Comparison of ENCODE assay signal across 8 cellular contexts in the genomic region with DNA sequence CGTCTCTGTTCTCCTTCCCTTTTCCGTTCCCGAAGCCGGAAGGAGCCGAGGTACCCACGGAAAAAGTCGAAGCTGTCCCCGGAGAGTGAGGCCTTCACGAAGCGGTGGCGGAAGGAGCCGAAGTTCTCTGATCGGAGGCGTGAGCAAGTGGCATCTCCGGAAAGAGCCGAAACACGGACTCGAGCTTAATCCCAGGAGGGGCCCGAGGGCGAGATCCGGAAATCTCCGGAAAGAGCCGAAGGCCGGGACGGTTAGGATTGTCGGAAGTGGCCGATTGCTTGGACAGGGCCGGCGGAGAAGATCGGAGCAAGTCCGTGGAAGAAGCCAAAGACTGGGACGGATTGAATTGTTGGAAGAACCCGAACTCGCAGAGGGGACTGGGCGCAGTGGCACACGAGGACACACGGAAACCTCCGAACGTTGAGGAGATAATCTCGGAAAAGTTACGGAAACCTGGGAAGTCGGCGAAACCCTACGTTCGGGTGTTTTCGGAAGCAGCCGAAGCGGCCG. TPM values are rescaled to one million over a fixed set of nuclear protein-coding genes. Genes with fewer than 3 reads are reported as not detected.
DNase-seq lines count a peak whose midpoint lies in the region; ATAC-seq and TF ChIP-seq lines count a peak whose summit lies in the region.

No MANE protein-coding gene starts in this region.

- peaks cover 31% of the 10 kb centered on the region for H3K36me3 Mint-ChIP-seq in activated CD4-positive, alpha-beta T cell treated with anti-CD3 and anti-CD28 coated beads for 36 hours (ENCODE audit: low read depth)

- TF ChIP-seq CTCF in kidney epithelial cell (IDR thresholded peaks at IDR 0.05; ENCODE audit: insufficient read depth, low read length, poor library complexity, severe bottlenecking) = no peak

- H3K27ac ChIP-seq in cingulate gyrus (ENCODE audit: low read depth, low read length) = peak overlapping the region; percentile 96

- intact Hi-C loops in activated CD4-positive, alpha-beta T cell treated with anti-CD3 and anti-CD28 coated beads for 36 hours (cut with DNase I, micrococcal nuclease) = loop anchor here (1.0 to 10.0 kb wide), 10 partner anchors 11 to 1790 kb away; partner anchors contain the start of genes MYADM (in 1 of the 2), PPP1R12C (in 1 of the 2), PPP6R1 (in 1 of the 2) and RPL28 (in 1 of the 2)

- DNase-seq in AG20443 (ENCODE audit: low spot score) (peak; percentile 91), GM19240 (ENCODE audit: insufficient read length, low spot score) (peak; percentile 87), NCI-H510A treated with DMSO at 0.1 percent for 48 hours (lab: John Stamatoyannopoulos, UW) (peak; percentile 97), kidney epithelial cell (ENCODE audit: low read depth) (peak; percentile 90)
- DNase-seq in activated CD4-positive, alpha-beta T cell treated with anti-CD3 and anti-CD28 coated beads for 36 hours = peak; percentile 99
- peak; percentile 97 to 98 for DNase-seq in stimulated activated CD4-positive, alpha-beta T cell treated with anti-CD3 and anti-CD28 coated beads, Interleukin-15, amount 100 ng/mL, for 1 hour (ENCODE audit: low read depth in 1 of 2, low spot score in 1 of 2)

- H3K36me3 ChIP-seq in kidney epithelial cell (ENCODE audit: control insufficient read depth, insufficient read depth, low read length) = no peaks in the 10 kb centered on the region

- H3K4me3 Mint-ChIP-seq in activated CD4-positive, alpha-beta T cell treated with anti-CD3 and anti-CD28 coated beads for 36 hours = peak overlapping the region; percentile 86

- ATAC-seq in HG03442 (IDR thresholded peaks at IDR 0.05; ENCODE audit: unreplicated experiment) = peak; percentile 51
- peak; percentile 84 for ATAC-seq in activated CD4-positive, alpha-beta T cell treated with anti-CD3 and anti-CD28 coated beads for 36 hours

- CTCF ChIA-PET in activated CD4-positive, alpha-beta T cell treated with anti-CD3 and anti-CD28 coated beads for 36 hours (lab: Charles Lee) = interaction anchor here (0.6 to 1.7 kb wide), 27 partner anchors 9 to 1514 kb away, joined by 3 to 24 read pairs (median 5); partner anchors contain the start of genes FIZ1, MBOAT7, NAT14 and TMEM238

- peaks cover 39% of the 10 kb centered on the region for H3K4me1 Mint-ChIP-seq in activated CD4-positive, alpha-beta T cell treated with anti-CD3 and anti-CD28 coated beads for 36 hours

- POLR2A ChIA-PET in activated CD4-positive, alpha-beta T cell treated with anti-CD3 and anti-CD28 coated beads for 36 hours (lab: Charles Lee) = interaction anchor here (0.7 to 1.5 kb wide), 15 partner anchors 9 to 1786 kb away, joined by 3 to 12 read pairs (median 4); partner anchors contain the start of genes FIZ1, TMEM238, ZNF524 and ZNF628

- peak overlapping the region; percentile 70 for H3K4me3 ChIP-seq in kidney epithelial cell (ENCODE audit: low read depth, low read length)

- H3K27me3 Mint-ChIP-seq in activated CD4-positive, alpha-beta T cell treated with anti-CD3 and anti-CD28 coated beads for 36 hours = no peaks in the 10 kb centered on the region

- H3K9me3 Mint-ChIP-seq in activated CD4-positive, alpha-beta T cell treated with anti-CD3 and anti-CD28 coated beads for 36 hours (ENCODE audit: low read depth) = no peaks in the 10 kb centered on the region

- no peaks in the 10 kb centered on the region for H3K27me3 ChIP-seq in kidney epithelial cell (ENCODE audit: control insufficient read depth, insufficient read depth, low read length)

- peak overlapping the region; percentile 98 for H3K27ac Mint-ChIP-seq in activated CD4-positive, alpha-beta T cell treated with anti-CD3 and anti-CD28 coated beads for 36 hours

RNA-seq across cellular contexts. Expression of gene U2AF2, which starts 0.5 kb away (rescaled TPM):
- total RNA-seq in activated CD4-positive, alpha-beta T cell treated with anti-CD3 and anti-CD28 coated beads for 36 hours = 100 to 1,000 TPM; 252 to 292 TPM
- total RNA-seq in kidney epithelial cell = 153 and 164 TPM in 2 replicates

RNA-seq across cellular contexts. Expression of gene CCDC106, which starts 6.4 kb away (rescaled TPM):
- 1 to 10 TPM; 6.2 to 6.3 TPM for total RNA-seq in activated CD4-positive, alpha-beta T cell treated with anti-CD3 and anti-CD28 coated beads for 36 hours
- total RNA-seq in kidney epithelial cell = 12.0 and 12.2 TPM in 2 replicates

RNA-seq across cellular contexts. Expression of gene ZNF581, which starts 10.9 kb away (rescaled TPM):
- total RNA-seq in activated CD4-positive, alpha-beta T cell treated with anti-CD3 and anti-CD28 coated beads for 36 hours = 10 to 100 TPM; 18.9 to 26.9 TPM
- total RNA-seq in kidney epithelial cell = 36.9 and 41.8 TPM in 2 replicates

RNA-seq across cellular contexts. Expression of gene ZNF580, which starts 13.6 kb away (rescaled TPM):
- total RNA-seq in activated CD4-positive, alpha-beta T cell treated with anti-CD3 and anti-CD28 coated beads for 36 hours = 10 to 100 TPM; 24.2 to 35.6 TPM
- total RNA-seq in kidney epithelial cell = 10.1 and 10.4 TPM in 2 replicates

RNA-seq across cellular contexts. Expression of gene EPN1, which starts 20.6 kb away (rescaled TPM):
- total RNA-seq in activated CD4-positive, alpha-beta T cell treated with anti-CD3 and anti-CD28 coated beads for 36 hours = 10 to 100 TPM; 32.5 to 37.1 TPM
- 155 and 186 TPM in 2 replicates for total RNA-seq in kidney epithelial cell

Comparison
In these comparisons a context has a peak if more than half of its experiments do, and no peak if none do; other contexts are left out.
1. Peak in every context shown above with its lines: DNase-seq, ATAC-seq, H3K4me3 ChIP-seq and H3K27ac ChIP-seq.